Comparison of ENCODE assay signal across 20 cellular contexts in genomic region chr3:175777495-175777894, GRCh38.
DNase-seq lines count a peak whose midpoint lies in the region; ATAC-seq and TF ChIP-seq lines count a peak whose summit lies in the region.
"Had no signal": no experiment of that assay in that cellular context is flagged by ENCODE, and none has a peak within 500 bp of the region (broad histone marks: within the 10 kb centered on the region; RNA-seq: fewer than 3 reads in every experiment).

No MANE protein-coding gene starts in this region.

- no peak for TF ChIP-seq CTCF in fibroblast of lung (conservative IDR thresholded peaks at IDR 0.05 in 1 of 2, IDR thresholded peaks at IDR 0.05 in 1 of 2; ENCODE audit: low read depth in 1 of 2, low read length in 2 of 2)

- DNase-seq in AG20443 (ENCODE audit: low spot score), result peak; percentile 13
- DNase-seq in OCI-M1 (lab: John Stamatoyannopoulos, UW), result peak; percentile 48
- peak; percentile 33 to 72 for DNase-seq in fibroblast of lung (ENCODE audit: low read depth in 2 of 2)
- DNase-seq in ureter (ENCODE audit: low spot score), result no peak
- no peak for DNase-seq in GDM1 (lab: John Stamatoyannopoulos, UW)
- DNase-seq in Ammon's horn (ENCODE audit: low spot score), result no peak
- DNase-seq: activated CD4-positive, alpha-beta memory T cell treated with anti-CD3 and anti-CD28 coated beads for 36 hours; activated gamma-delta T cell treated with Interleukin-2 at 50 U/mL for 16 hours; activated T-cell treated with anti-CD3 and anti-CD28 coated beads for 4 hours; amniotic stem cell; effector CD4-positive, alpha-beta T cell; foreskin keratinocyte; NCI-H1436; psoas muscle; stimulated activated CD8-positive, alpha-beta memory T cell treated with anti-CD3 and anti-CD28 coated beads, Interleukin-4, amount 100 ng/mL, for 48 hours; T-helper 2 cell had no signal

- ATAC-seq in HG03097 (IDR thresholded peaks at IDR 0.05; ENCODE audit: low FRiP score, unreplicated experiment), result no peak
- ATAC-seq: foreskin keratinocyte, Panc1, psoas muscle had no signal

- H3K4me1 ChIP-seq in fibroblast of lung (ENCODE audit: control insufficient read depth, extremely low read depth, insufficient read depth, low read length), result no peaks in the 10 kb centered on the region
- H3K4me1 ChIP-seq in mucosa of rectum (ENCODE audit: control insufficient read depth in 2 of 2, insufficient read depth in 2 of 2, low read length in 2 of 2), result peaks cover 6 to 21% of the 10 kb centered on the region in 2 donors
- H3K4me1 ChIP-seq: foreskin keratinocyte, psoas muscle, SJSA1 had no signal

- H3K27ac ChIP-seq in fibroblast of lung (ENCODE audit: insufficient read depth, low read length) (no peak overlapping the region), mucosa of rectum (ENCODE audit: low read depth in 2 of 2, low read length in 2 of 2) (peak overlapping the region; percentile 63 to 74)
- H3K27ac ChIP-seq: foreskin keratinocyte, psoas muscle, SJSA1 had no signal

- H3K9ac ChIP-seq in fibroblast of lung (ENCODE audit: insufficient read depth, low read length) (no peak overlapping the region), mucosa of rectum (ENCODE audit: low read depth in 1 of 2, low read length in 2 of 2) (no peak overlapping the region)

- H3K27me3 ChIP-seq in fibroblast of lung (ENCODE audit: control insufficient read depth, insufficient read depth, low read length) (no peaks in the 10 kb centered on the region), mucosa of rectum (ENCODE audit: control insufficient read depth in 2 of 2, insufficient read depth in 2 of 2, low read length in 2 of 2) (no peaks in the 10 kb centered on the region)
- H3K27me3 ChIP-seq: foreskin keratinocyte, SJSA1 had no signal

- H2AFZ ChIP-seq in fibroblast of lung (ENCODE audit: low read length), result no peak overlapping the region

- H4K20me1 ChIP-seq in fibroblast of lung (ENCODE audit: control insufficient read depth, extremely low read depth, insufficient read depth, low read length), result no peaks in the 10 kb centered on the region

- no peaks in the 10 kb centered on the region for H3K79me2 ChIP-seq in fibroblast of lung (ENCODE audit: control insufficient read depth, insufficient read depth, low read length)

- no peaks in the 10 kb centered on the region for H3K36me3 ChIP-seq in fibroblast of lung (ENCODE audit: control insufficient read depth, insufficient read depth, low read length)
- H3K36me3 ChIP-seq in mucosa of rectum (ENCODE audit: control insufficient read depth in 2 of 2, insufficient read depth in 2 of 2, low read length in 2 of 2), result no peaks in the 10 kb centered on the region
- H3K36me3 ChIP-seq: SJSA1 had no signal

- H3K9me3 ChIP-seq in fibroblast of lung (ENCODE audit: control insufficient read depth, insufficient read depth, low read depth, low read length) (no peaks in the 10 kb centered on the region), mucosa of rectum (ENCODE audit: control insufficient read depth in 2 of 2, low read length in 2 of 2) (no peaks in the 10 kb centered on the region)
- H3K9me3 ChIP-seq: psoas muscle, SJSA1 had no signal

- H3K4me3 ChIP-seq in fibroblast of lung (replicated peaks in 1 of 4; ENCODE audit: control extremely low read depth in 1 of 4, insufficient read depth in 1 of 4, low read depth in 3 of 4, low read length in 4 of 4) (no peak overlapping the region), mucosa of rectum (ENCODE audit: low read length in 2 of 2) (peak overlapping the region in 1 of 2 donors; percentile 7)
- H3K4me3 ChIP-seq: psoas muscle, SJSA1 had no signal

- no peak overlapping the region for H3K4me2 ChIP-seq in fibroblast of lung (ENCODE audit: extremely low read depth, insufficient read depth, low read length)

Comparison
In these comparisons a context has a peak if more than half of its experiments do, and no peak if none do; other contexts are left out.
1. DNase-seq: peak in AG20443 (single experiment), OCI-M1 (single experiment) and fibroblast of lung (2 of 2); none in ureter (single experiment), GDM1 (single experiment) and Ammon's horn (single experiment).